8 cellular contexts compared by ENCODE assay signal in the genomic region with DNA sequence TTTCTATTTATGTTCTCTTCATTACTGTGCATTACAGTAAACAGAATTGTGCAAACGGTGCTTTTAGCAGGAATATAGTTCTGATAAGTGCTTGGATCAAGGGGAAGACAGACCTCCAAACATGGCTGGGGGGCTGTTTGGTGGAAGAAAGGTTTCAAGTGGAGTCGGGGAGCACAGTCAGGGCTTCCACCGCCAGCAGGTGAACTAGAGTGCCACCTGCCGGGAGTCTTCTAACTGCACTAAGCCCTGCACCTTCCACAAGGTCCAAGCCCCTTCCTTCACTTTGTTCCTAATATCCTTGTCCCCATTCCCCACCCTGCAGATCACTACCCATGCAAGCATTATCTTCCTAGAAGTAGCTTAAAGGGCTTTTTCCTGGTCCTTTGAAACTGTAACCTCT. TPM values are rescaled to one million over a fixed set of nuclear protein-coding genes. Genes with fewer than 3 reads are reported as not detected.
DNase-seq lines count a peak whose midpoint lies in the region; ATAC-seq, FAIRE-seq and TF ChIP-seq lines count a peak whose summit lies in the region.

No MANE protein-coding gene starts in this region.

- peaks cover 37% of the 10 kb centered on the region for H3K27me3 ChIP-seq in keratinocyte (ENCODE audit: control insufficient read depth, extremely low read depth, insufficient read depth, low read length)

- no peaks in the 10 kb centered on the region for H3K9me1 ChIP-seq in keratinocyte (ENCODE audit: control insufficient read depth, extremely low read depth, insufficient read depth, low read length)

- no peak overlapping the region for H3K27ac ChIP-seq in keratinocyte (ENCODE audit: control insufficient read depth, insufficient read depth, low read length)

- H3K27me3 Mint-ChIP-seq in HFFc6 (ENCODE audit: insufficient read depth) = peaks cover 25% of the 10 kb centered on the region

- H2AFZ ChIP-seq in keratinocyte (ENCODE audit: control insufficient read depth, low read length) = no peak overlapping the region

- no peak for FAIRE-seq in keratinocyte (lab: Jason Lieb, UNC)

- in situ Hi-C loops in SK-MEL-5 (cut with HindIII; ENCODE audit: low pct_unique_long_range_greater_than_20kb, low sequenced_read_pairs) = no loop called here

- H3K4me1 ChIP-seq in keratinocyte (ENCODE audit: control insufficient read depth, extremely low read depth, insufficient read depth, low read length) = no peaks in the 10 kb centered on the region

- H3K4me2 ChIP-seq in keratinocyte (ENCODE audit: control insufficient read depth, extremely low read depth, insufficient read depth, low read depth, low read length) = no peak overlapping the region

- H3K9me3 Mint-ChIP-seq in HFFc6 = no peaks in the 10 kb centered on the region

- no peaks in the 10 kb centered on the region for H3K36me3 ChIP-seq in keratinocyte (ENCODE audit: control insufficient read depth in 2 of 2, extremely low read depth in 1 of 2, insufficient read depth in 2 of 2, low read length in 2 of 2)

- peak; percentile 79 for DNase-seq in D341Med (ENCODE audit: low spot score)
- no peak for DNase-seq in HFFc6
- DNase-seq in SK-MEL-5 (ENCODE audit: low read depth, low spot score) = peak; percentile 43
- DNase-seq in keratinocyte (ENCODE audit: low read depth, low spot score) = no peak
- no peak for DNase-seq in GOT3 (lab: John Stamatoyannopoulos, UW)
- no peak for DNase-seq in stimulated activated naive CD4-positive, alpha-beta T cell (lab: John Stamatoyannopoulos, UW)
- no peak for DNase-seq in NCI-H524 treated with DMSO at 0.1 percent for 48 hours (lab: John Stamatoyannopoulos, UW)
- no peak for DNase-seq in Right ventricle myocardium superior

- no peaks in the 10 kb centered on the region for H3K79me2 ChIP-seq in keratinocyte (ENCODE audit: control insufficient read depth, insufficient read depth, low read length)

- intact Hi-C loops in Right ventricle myocardium superior (cut with DNase I) = no loop called here

- no peak overlapping the region for H3K9ac ChIP-seq in keratinocyte (ENCODE audit: control insufficient read depth, extremely low read depth, insufficient read depth, low read length)

- H3K4me3 Mint-ChIP-seq in HFFc6 = no peak overlapping the region

- peaks cover 4% of the 10 kb centered on the region; the same call in 1 of the 2 replicates for H3K4me1 Mint-ChIP-seq in HFFc6 (ENCODE audit: low read depth)

- no peaks in the 10 kb centered on the region for H3K36me3 Mint-ChIP-seq in HFFc6 (ENCODE audit: low read depth)

- H3K4me3 ChIP-seq in keratinocyte (ENCODE audit: control insufficient read depth in 2 of 3, extremely low read depth in 1 of 3, insufficient read depth in 2 of 3, low read depth in 1 of 3, low read length in 3 of 3) = no peak overlapping the region

- no peaks in the 10 kb centered on the region for H3K9me3 ChIP-seq in keratinocyte (ENCODE audit: control insufficient read depth, low read depth, low read length)

- ATAC-seq in Right ventricle myocardium superior (ENCODE audit: poor library complexity) = no peak

- TF ChIP-seq CTCF in HFFc6 (IDR thresholded peaks at IDR 0.05) (peak; percentile 77), keratinocyte (optimal IDR thresholded peaks at IDR 0.05 in 1 of 3, IDR thresholded peaks at IDR 0.05 in 1 of 3, conservative IDR thresholded peaks at IDR 0.05 in 1 of 3; ENCODE audit: extremely low read depth in 1 of 3, insufficient read depth in 2 of 3, low read length in 3 of 3) (peak; percentile 60 to 91 (median 84))

- dilution Hi-C loops in keratinocyte (cut with MboI; ENCODE audit: extremely low pct_ligation_motif_present, low sequenced_read_pairs) = no loop called here

- no peaks in the 10 kb centered on the region for H4K20me1 ChIP-seq in keratinocyte (ENCODE audit: control insufficient read depth, extremely low read depth, insufficient read depth, low read length)

- H3K27ac Mint-ChIP-seq in HFFc6 = no peak overlapping the region

RNA-seq across cellular contexts. Expression of gene ONECUT2, which starts 11.1 kb away (rescaled TPM):
- under 1 TPM; 0.10 to 0.40 (median 0.18) TPM for total RNA-seq in HFFc6 (2021; fragmentation: NEBNext Ultra II Directional; extraction: Animal tissue kit (Norgen Biotek cat#: 25700))
- total RNA-seq in SK-MEL-5 (2014; rRNA removed; shearing (Covaris generic)) = 1.8 and 2.0 TPM in 2 replicates
- polyA plus RNA-seq in SK-MEL-5 (2015; cell fraction: cytosol; rRNA removed) = 1.7 and 2.1 TPM in 2 replicates
- 7.8 and 9.8 TPM in 2 replicates for polyA plus RNA-seq in SK-MEL-5 (2015; cell fraction: nucleus; rRNA removed)
- under 0.01 to 0.01 TPM (median 0.01 TPM) in 3 replicates for polyA plus RNA-seq in keratinocyte
- not detected for polyA plus RNA-seq in keratinocyte (2011; ENCODE audit: low read depth)
- 0.01 TPM in 2 replicates for polyA plus RNA-seq in keratinocyte (2011; cell fraction: cytosol; rRNA removed)
- 0.03 and 0.06 TPM in 2 replicates for polyA plus RNA-seq in keratinocyte (2011; cell fraction: nucleus; rRNA removed)
- 0.01 and 0.02 TPM in 2 replicates for polyA plus RNA-seq in keratinocyte (2012; ENCODE audit: low replicate concordance)
- polyA minus RNA-seq in keratinocyte = 0.03 TPM in 2 of 3 replicates, not detected in the other
- not detected for polyA minus RNA-seq in keratinocyte (2011; cell fraction: cytosol; rRNA and poly(A)+ RNA removed)
- 0.08 and 0.11 TPM in 2 replicates for polyA minus RNA-seq in keratinocyte (2011; cell fraction: nucleus; rRNA and poly(A)+ RNA removed)
- 0.03 TPM for total RNA-seq in Right ventricle myocardium superior

Comparison
In these comparisons a context has a peak if more than half of its experiments do, and no peak if none do; other contexts are left out.
1. DNase-seq: peak in D341Med (single experiment) and SK-MEL-5 (single experiment); none in HFFc6 (single experiment), keratinocyte (single experiment), GOT3 (single experiment), stimulated activated naive CD4-positive, alpha-beta T cell (0 of 6), NCI-H524 treated with DMSO at 0.1 percent for 48 hours (single experiment) and Right ventricle myocardium superior (single experiment).